In the genomic region with DNA sequence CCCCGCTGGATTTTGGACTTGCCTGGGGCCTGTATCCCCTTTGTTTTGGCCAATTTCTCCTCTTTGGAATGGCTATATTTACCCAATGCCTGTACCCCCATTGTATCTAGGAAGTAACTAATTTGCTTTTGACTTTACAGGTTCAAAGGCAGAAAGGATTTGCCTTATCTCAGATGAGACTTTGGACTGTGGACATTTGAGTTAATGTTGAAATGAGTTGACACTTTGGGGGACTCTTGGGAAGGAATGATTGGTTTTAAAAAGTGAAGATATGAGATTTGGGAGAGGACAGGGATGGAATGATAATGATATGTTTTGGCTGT, we compare ENCODE assay signal across 2 cellular contexts.
TF ChIP-seq lines count a peak whose summit lies in the region.

No MANE protein-coding gene starts in this region.

TF ChIP-seq in HepG2, 621 proteins besides CTCF, POLR2A, EP300 and RAD21 (continued from another document and continues in another):
- TF ChIP-seq, protein P1, sequence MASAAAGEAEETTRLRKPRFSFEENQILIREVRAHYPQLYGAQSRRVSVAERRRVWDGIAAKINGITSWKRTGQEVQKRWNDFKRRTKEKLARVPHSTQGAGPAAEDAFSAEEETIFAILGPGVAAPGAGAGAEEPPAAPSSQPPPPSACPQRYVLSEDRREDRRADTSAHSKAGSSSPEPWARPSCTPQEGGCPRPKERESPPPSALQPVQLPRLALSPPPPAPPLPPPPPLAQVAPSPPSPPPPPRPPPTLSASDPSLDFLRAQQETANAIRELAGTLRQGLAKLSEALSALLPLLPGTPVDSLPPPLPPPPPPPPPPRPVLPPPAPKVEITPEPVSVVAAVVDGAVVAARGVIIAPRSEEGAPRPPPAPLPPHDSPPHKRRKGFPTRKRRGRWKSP (CRISPR knock-in tag; IDR thresholded peaks at IDR 0.05), result no peak
- no peak for TF ChIP-seq MTF2 (CRISPR knock-in tag; IDR thresholded peaks at IDR 0.05; ENCODE audit: borderline replicate concordance)
- TF ChIP-seq PAWR (CRISPR knock-in tag; IDR thresholded peaks at IDR 0.05; ENCODE audit: borderline replicate concordance), result no peak
- TF ChIP-seq SMAD1 (CRISPR knock-in tag; IDR thresholded peaks at IDR 0.05; ENCODE audit: borderline replicate concordance, low read depth), result no peak
- TF ChIP-seq, protein P2, sequence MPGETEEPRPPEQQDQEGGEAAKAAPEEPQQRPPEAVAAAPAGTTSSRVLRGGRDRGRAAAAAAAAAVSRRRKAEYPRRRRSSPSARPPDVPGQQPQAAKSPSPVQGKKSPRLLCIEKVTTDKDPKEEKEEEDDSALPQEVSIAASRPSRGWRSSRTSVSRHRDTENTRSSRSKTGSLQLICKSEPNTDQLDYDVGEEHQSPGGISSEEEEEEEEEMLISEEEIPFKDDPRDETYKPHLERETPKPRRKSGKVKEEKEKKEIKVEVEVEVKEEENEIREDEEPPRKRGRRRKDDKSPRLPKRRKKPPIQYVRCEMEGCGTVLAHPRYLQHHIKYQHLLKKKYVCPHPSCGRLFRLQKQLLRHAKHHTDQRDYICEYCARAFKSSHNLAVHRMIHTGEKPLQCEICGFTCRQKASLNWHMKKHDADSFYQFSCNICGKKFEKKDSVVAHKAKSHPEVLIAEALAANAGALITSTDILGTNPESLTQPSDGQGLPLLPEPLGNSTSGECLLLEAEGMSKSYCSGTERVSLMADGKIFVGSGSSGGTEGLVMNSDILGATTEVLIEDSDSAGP (CRISPR knock-in tag; IDR thresholded peaks at IDR 0.05; ENCODE audit: borderline replicate concordance), result no peak
- 0 out of 2 replicates have a peak, but pooled peaks have one; percentile 31 for TF ChIP-seq ZNF644 (CRISPR knock-in tag; IDR thresholded peaks at IDR 0.05; ENCODE audit: low read depth)
- TF ChIP-seq SKIL (CRISPR knock-in tag; IDR thresholded peaks at IDR 0.05; ENCODE audit: borderline replicate concordance), result no peak
- TF ChIP-seq FOXP1 (IDR thresholded peaks at IDR 0.05), result no peak
- TF ChIP-seq FOXP1 (CRISPR knock-in tag; IDR thresholded peaks at IDR 0.05), result no peak
- TF ChIP-seq ZNF724P (CRISPR knock-in tag; IDR thresholded peaks at IDR 0.05; ENCODE audit: borderline replicate concordance), result no peak
- TF ChIP-seq ZNF292 (CRISPR knock-in tag; IDR thresholded peaks at IDR 0.05; ENCODE audit: borderline replicate concordance, low read depth), result no peak
- no peak for TF ChIP-seq ESRRA (CRISPR knock-in tag; IDR thresholded peaks at IDR 0.05; ENCODE audit: low read depth)
- TF ChIP-seq AHDC1 (CRISPR knock-in tag; IDR thresholded peaks at IDR 0.05; ENCODE audit: borderline replicate concordance), result peak; percentile 77; the same call in 1 of the 2 replicates
- no peak for TF ChIP-seq DRAP1 (CRISPR knock-in tag; IDR thresholded peaks at IDR 0.05)

TF ChIP-seq in liver, 16 proteins besides CTCF, POLR2A, EP300 and RAD21 (continued from another document):
- TF ChIP-seq ZBTB33 (IDR thresholded peaks at IDR 0.05), result no peak
